Comparison of ENCODE assay signal across 1 cellular context in genomic region chr3:124887177-124887995, GRCh38.
TF ChIP-seq lines count a peak whose summit lies in the region.

Gene ITGB5, minus strand, starts transcription at chr3:124887365. Its CDS starts 365 bp downstream, at chr3:124887000.

TF ChIP-seq in HepG2, 621 proteins besides CTCF, POLR2A, EP300 and RAD21 (continued from another document and continues in another):
- TF ChIP-seq, protein P1, sequence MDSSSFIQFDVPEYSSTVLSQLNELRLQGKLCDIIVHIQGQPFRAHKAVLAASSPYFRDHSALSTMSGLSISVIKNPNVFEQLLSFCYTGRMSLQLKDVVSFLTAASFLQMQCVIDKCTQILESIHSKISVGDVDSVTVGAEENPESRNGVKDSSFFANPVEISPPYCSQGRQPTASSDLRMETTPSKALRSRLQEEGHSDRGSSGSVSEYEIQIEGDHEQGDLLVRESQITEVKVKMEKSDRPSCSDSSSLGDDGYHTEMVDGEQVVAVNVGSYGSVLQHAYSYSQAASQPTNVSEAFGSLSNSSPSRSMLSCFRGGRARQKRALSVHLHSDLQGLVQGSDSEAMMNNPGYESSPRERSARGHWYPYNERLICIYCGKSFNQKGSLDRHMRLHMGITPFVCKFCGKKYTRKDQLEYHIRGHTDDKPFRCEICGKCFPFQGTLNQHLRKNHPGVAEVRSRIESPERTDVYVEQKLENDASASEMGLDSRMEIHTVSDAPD (CRISPR knock-in tag; IDR thresholded peaks at IDR 0.05) = no peak
- TF ChIP-seq, protein P2, sequence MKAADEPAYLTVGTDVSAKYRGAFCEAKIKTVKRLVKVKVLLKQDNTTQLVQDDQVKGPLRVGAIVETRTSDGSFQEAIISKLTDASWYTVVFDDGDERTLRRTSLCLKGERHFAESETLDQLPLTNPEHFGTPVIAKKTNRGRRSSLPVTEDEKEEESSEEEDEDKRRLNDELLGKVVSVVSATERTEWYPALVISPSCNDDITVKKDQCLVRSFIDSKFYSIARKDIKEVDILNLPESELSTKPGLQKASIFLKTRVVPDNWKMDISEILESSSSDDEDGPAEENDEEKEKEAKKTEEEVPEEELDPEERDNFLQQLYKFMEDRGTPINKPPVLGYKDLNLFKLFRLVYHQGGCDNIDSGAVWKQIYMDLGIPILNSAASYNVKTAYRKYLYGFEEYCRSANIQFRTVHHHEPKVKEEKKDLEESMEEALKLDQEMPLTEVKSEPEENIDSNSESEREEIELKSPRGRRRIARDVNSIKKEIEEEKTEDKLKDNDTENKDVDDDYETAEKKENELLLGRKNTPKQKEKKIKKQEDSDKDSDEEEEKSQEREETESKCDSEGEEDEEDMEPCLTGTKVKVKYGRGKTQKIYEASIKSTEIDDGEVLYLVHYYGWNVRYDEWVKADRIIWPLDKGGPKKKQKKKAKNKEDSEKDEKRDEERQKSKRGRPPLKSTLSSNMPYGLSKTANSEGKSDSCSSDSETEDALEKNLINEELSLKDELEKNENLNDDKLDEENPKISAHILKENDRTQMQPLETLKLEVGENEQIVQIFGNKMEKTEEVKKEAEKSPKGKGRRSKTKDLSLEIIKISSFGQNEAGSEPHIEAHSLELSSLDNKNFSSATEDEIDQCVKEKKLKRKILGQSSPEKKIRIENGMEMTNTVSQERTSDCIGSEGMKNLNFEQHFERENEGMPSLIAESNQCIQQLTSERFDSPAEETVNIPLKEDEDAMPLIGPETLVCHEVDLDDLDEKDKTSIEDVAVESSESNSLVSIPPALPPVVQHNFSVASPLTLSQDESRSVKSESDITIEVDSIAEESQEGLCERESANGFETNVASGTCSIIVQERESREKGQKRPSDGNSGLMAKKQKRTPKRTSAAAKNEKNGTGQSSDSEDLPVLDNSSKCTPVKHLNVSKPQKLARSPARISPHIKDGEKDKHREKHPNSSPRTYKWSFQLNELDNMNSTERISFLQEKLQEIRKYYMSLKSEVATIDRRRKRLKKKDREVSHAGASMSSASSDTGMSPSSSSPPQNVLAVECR (CRISPR knock-in tag; IDR thresholded peaks at IDR 0.05; ENCODE audit: borderline replicate concordance) = peak; percentile 56
- TF ChIP-seq, protein P3, sequence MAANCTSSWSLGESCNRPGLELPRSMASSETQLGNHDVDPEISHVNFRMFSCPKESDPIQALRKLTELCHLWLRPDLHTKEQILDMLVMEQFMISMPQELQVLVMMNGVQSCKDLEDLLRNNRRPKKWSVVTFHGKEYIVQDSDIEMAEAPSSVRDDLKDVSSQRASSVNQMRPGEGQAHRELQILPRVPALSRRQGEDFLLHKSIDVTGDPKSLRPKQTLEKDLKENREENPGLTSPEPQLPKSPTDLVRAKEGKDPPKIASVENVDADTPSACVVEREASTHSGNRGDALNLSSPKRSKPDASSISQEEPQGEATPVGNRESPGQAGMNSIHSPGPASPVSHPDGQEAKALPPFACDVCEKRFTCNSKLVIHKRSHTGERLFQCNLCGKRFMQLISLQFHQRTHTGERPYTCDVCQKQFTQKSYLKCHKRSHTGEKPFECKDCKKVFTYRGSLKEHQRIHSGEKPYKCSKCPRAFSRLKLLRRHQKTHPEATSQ (CRISPR knock-in tag; IDR thresholded peaks at IDR 0.05; ENCODE audit: borderline replicate concordance) = no peak
- TF ChIP-seq TFDP2 (CRISPR knock-in tag; IDR thresholded peaks at IDR 0.05) = peak; percentile 53
- TF ChIP-seq CBX1 (IDR thresholded peaks at IDR 0.05; ENCODE audit: low read depth) = no peak
- TF ChIP-seq HDAC1 (CRISPR knock-in tag; IDR thresholded peaks at IDR 0.05) = peak; percentile 20
- TF ChIP-seq SP2 (CRISPR knock-in tag; IDR thresholded peaks at IDR 0.05) = no peak
- TF ChIP-seq ZNF709 (CRISPR knock-in tag; IDR thresholded peaks at IDR 0.05) = peak; percentile 72; the same call in 1 of the 2 replicates
- TF ChIP-seq ZSCAN20 (CRISPR knock-in tag; IDR thresholded peaks at IDR 0.05; ENCODE audit: borderline replicate concordance) = no peak
- TF ChIP-seq TBX2 (CRISPR knock-in tag; IDR thresholded peaks at IDR 0.05; ENCODE audit: borderline replicate concordance) = no peak; the same call in 1 of the 2 replicates
- TF ChIP-seq POLR2G (IDR thresholded peaks at IDR 0.05; ENCODE audit: low read depth, low read length) = peak; percentile 49
- TF ChIP-seq KMT2A (CRISPR knock-in tag; IDR thresholded peaks at IDR 0.05) = peak; percentile 73
- TF ChIP-seq NBN (conservative IDR thresholded peaks at IDR 0.05) = no peak
- TF ChIP-seq NAIF1 (CRISPR knock-in tag; IDR thresholded peaks at IDR 0.05; ENCODE audit: borderline replicate concordance) = no peak
- no peak for TF ChIP-seq CREM (IDR thresholded peaks at IDR 0.05)
- TF ChIP-seq CREM (CRISPR knock-in tag; IDR thresholded peaks at IDR 0.05) = no peak
- no peak for TF ChIP-seq ZSCAN22 (CRISPR knock-in tag; IDR thresholded peaks at IDR 0.05)
- no peak for TF ChIP-seq ZNF557 (CRISPR knock-in tag; IDR thresholded peaks at IDR 0.05)
- TF ChIP-seq LRRFIP1 (CRISPR knock-in tag; conservative IDR thresholded peaks at IDR 0.05) = no peak
- TF ChIP-seq, protein P4, sequence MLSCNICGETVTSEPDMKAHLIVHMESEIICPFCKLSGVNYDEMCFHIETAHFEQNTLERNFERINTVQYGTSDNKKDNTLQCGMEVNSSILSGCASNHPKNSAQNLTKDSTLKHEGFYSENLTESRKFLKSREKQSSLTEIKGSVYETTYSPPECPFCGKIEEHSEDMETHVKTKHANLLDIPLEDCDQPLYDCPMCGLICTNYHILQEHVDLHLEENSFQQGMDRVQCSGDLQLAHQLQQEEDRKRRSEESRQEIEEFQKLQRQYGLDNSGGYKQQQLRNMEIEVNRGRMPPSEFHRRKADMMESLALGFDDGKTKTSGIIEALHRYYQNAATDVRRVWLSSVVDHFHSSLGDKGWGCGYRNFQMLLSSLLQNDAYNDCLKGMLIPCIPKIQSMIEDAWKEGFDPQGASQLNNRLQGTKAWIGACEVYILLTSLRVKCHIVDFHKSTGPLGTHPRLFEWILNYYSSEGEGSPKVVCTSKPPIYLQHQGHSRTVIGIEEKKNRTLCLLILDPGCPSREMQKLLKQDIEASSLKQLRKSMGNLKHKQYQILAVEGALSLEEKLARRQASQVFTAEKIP (CRISPR knock-in tag; IDR thresholded peaks at IDR 0.05; ENCODE audit: borderline replicate concordance) = no peak
- no peak for TF ChIP-seq MTF2 (CRISPR knock-in tag; IDR thresholded peaks at IDR 0.05; ENCODE audit: borderline replicate concordance)
- 0 out of 2 replicates have a peak, but pooled peaks have one; percentile 3 for TF ChIP-seq ZNF816 (CRISPR knock-in tag; IDR thresholded peaks at IDR 0.05; ENCODE audit: borderline replicate concordance)
- TF ChIP-seq ZNF574 (CRISPR knock-in tag; IDR thresholded peaks at IDR 0.05) = peak; percentile 35
- no peak for TF ChIP-seq HNF1A (IDR thresholded peaks at IDR 0.05; ENCODE audit: low read depth)
- peak; percentile 30; the same call in 1 of the 2 replicates for TF ChIP-seq HNF1A (CRISPR knock-in tag; IDR thresholded peaks at IDR 0.05; ENCODE audit: borderline replicate concordance)
- no peak for TF ChIP-seq RFX5 (IDR thresholded peaks at IDR 0.05; ENCODE audit: low read depth, low read length)
- TF ChIP-seq SATB2 (CRISPR knock-in tag; IDR thresholded peaks at IDR 0.05) = no peak
- TF ChIP-seq ZMYM4 (CRISPR knock-in tag; IDR thresholded peaks at IDR 0.05) = no peak
- no peak for TF ChIP-seq ZNF775 (CRISPR knock-in tag; IDR thresholded peaks at IDR 0.05; ENCODE audit: borderline replicate concordance)
- no peak for TF ChIP-seq ZNF207 (IDR thresholded peaks at IDR 0.05; ENCODE audit: borderline replicate concordance)
- TF ChIP-seq MAFF (IDR thresholded peaks at IDR 0.05; ENCODE audit: low read depth, low read length) = no peak
- 0 out of 2 replicates have a peak, but pooled peaks have one; percentile 42 for TF ChIP-seq ZNF414 (CRISPR knock-in tag; IDR thresholded peaks at IDR 0.05)
- 0 out of 2 replicates have a peak, but pooled peaks have one; percentile 40 for TF ChIP-seq ZNF782 (CRISPR knock-in tag; IDR thresholded peaks at IDR 0.05; ENCODE audit: borderline replicate concordance)
- TF ChIP-seq FOXC1 (CRISPR knock-in tag; IDR thresholded peaks at IDR 0.05; ENCODE audit: borderline replicate concordance) = peak; percentile 43; the same call in 1 of the 2 replicates
- peak; percentile 71; the same call in 1 of the 2 replicates for TF ChIP-seq MXD3 (CRISPR knock-in tag; IDR thresholded peaks at IDR 0.05)
- TF ChIP-seq PHF20 (CRISPR knock-in tag; IDR thresholded peaks at IDR 0.05) = peak; percentile 56
